Comparison of ENCODE assay signal across 18 cellular contexts in genomic region chr9:96491880-96492525, GRCh38. TPM values are rescaled to one million over a fixed set of nuclear protein-coding genes. Genes with fewer than 3 reads are reported as not detected.
A peak's percentile ranks its signal among the peaks of the same experiment; 100 is the strongest.
DNase-seq lines count a peak whose midpoint lies in the region; ATAC-seq, FAIRE-seq and TF ChIP-seq lines count a peak whose summit lies in the region.
"Had no signal": no experiment of that assay in that cellular context is flagged by ENCODE, and none has a peak within 500 bp of the region (broad histone marks: within the 10 kb centered on the region; RNA-seq: fewer than 3 reads in every experiment).

No MANE protein-coding gene starts in this region.

- peak overlapping the region; percentile 48 for H3K27ac ChIP-seq in caudate nucleus (ENCODE audit: low read depth, low read length)
- H3K27ac ChIP-seq in HepG2 (ENCODE audit: extremely low read length, insufficient read depth, low read length): peak overlapping the region; percentile 98

- POLR2A ChIA-PET in HepG2 (lab: Yijun Ruan, JAX): interaction anchor here (0.7 to 4.3 kb wide), 15 partner anchors 11 to 163 kb away, joined by 3 to 27 read pairs (median 4); partner anchors contain the start of genes HABP4 and PRXL2C

- H3K27me3 Mint-ChIP-seq in type B pancreatic cell: no peaks in the 10 kb centered on the region

- 0 out of 2 replicates have a peak, but pooled peaks have one; percentile 37 for TF ChIP-seq RAD21 in HepG2 (CRISPR knock-in tag; IDR thresholded peaks at IDR 0.05)

- H3K4me3 Mint-ChIP-seq in type B pancreatic cell: no peak overlapping the region

- TF ChIP-seq CTCF in HepG2 (CRISPR knock-in tag; IDR thresholded peaks at IDR 0.05) (0 out of 2 replicates have a peak, but pooled peaks have one; percentile 2), type B pancreatic cell (conservative IDR thresholded peaks at IDR 0.05) (no peak)

- peak overlapping the region; percentile 82 for H3K9ac ChIP-seq in HepG2 (ENCODE audit: insufficient read depth, low read depth, low read length)

- no peaks in the 10 kb centered on the region for H3K9me3 Mint-ChIP-seq in activated naive CD4-positive, alpha-beta T cell treated with anti-CD3 and anti-CD28 coated beads, Interleukin-2, amount 50 U/mL, for 72 hours
- H3K9me3 Mint-ChIP-seq in type B pancreatic cell: no peaks in the 10 kb centered on the region

- CTCF ChIA-PET in HepG2 (lab: Yijun Ruan, JAX; ENCODE audit: low intra/inter-chr PET ratio, low total read pairs): no interaction called here

- in situ Hi-C loops in HepG2 (cut with HindIII; ENCODE audit: extremely low pct_ligation_motif_present, low pct_unique_long_range_greater_than_20kb): no loop called here

- peaks cover 3% of the 10 kb centered on the region for H3K4me1 Mint-ChIP-seq in type B pancreatic cell (ENCODE audit: unreplicated experiment)

- H2AFZ ChIP-seq in HepG2 (ENCODE audit: low read length): no peak overlapping the region

- BruUV-seq in HepG2 (replicated peaks; lab: Mats Ljungman, UMichigan): no TSS peak

- 10% methylated on average over 15 of the region's 17 CpGs for WGBS in HepG2 (ENCODE audit: low lambda C conversion rate)

- H3K27me3 ChIP-seq in HepG2 (ENCODE audit: control insufficient read depth in 1 of 2, insufficient read depth in 2 of 2, low read length in 2 of 2): no peaks in the 10 kb centered on the region
- H3K27me3 ChIP-seq: tibial nerve had no signal

- no peak for ATAC-seq in activated naive CD4-positive, alpha-beta T cell treated with anti-CD3 and anti-CD28 coated beads, Interleukin-2, amount 50 U/mL, for 72 hours
- ATAC-seq in HepG2 (peak; percentile 10), GM21528 (IDR thresholded peaks at IDR 0.05; ENCODE audit: low FRiP score, unreplicated experiment) (no peak)

- peaks cover 12% of the 10 kb centered on the region in 2 donors for H3K36me3 Mint-ChIP-seq in activated naive CD4-positive, alpha-beta T cell treated with anti-CD3 and anti-CD28 coated beads, Interleukin-2, amount 50 U/mL, for 72 hours
- peaks cover 17% of the 10 kb centered on the region for H3K36me3 Mint-ChIP-seq in type B pancreatic cell

- no peak for DNase-seq in activated naive CD4-positive, alpha-beta T cell treated with anti-CD3 and anti-CD28 coated beads, Interleukin-2, amount 50 U/mL, for 72 hours (ENCODE audit: low spot score in 2 of 2)
- DNase-seq in activated naive CD4-positive, alpha-beta T cell treated with Interleukin-2 at 50 U/mL for 16 hours: no peak
- no peak for DNase-seq in caudate nucleus (lab: John Stamatoyannopoulos, UW)
- DNase-seq in HepG2 (ENCODE audit: low spot score): no peak
- DNase-seq in type B pancreatic cell (ENCODE audit: extremely low spot score, unreplicated experiment): no peak
- no peak for DNase-seq in NCI-H69 (lab: John Stamatoyannopoulos, UW)
- no peak for DNase-seq in NCI-H1930 (lab: John Stamatoyannopoulos, UW)
- DNase-seq: activated CD8-positive, alpha-beta memory T cell treated with anti-CD3 and anti-CD28 coated beads, Interleukin-2, amount 50 U/mL, for 4 hours; amygdala; dermis blood vessel endothelial cell; DMS 273 treated with DMSO at 0.1 percent for 48 hours; hypothalamus; NCI-H1694 treated with DMSO at 0.1 percent for 48 hours; NCI-H524 had no signal

- no peak for FAIRE-seq in HepG2 (lab: Jason Lieb, UNC)
- FAIRE-seq: GM18507, GM19239 had no signal

- H3K4me3 ChIP-seq in HepG2 (replicated peaks in 1 of 3; ENCODE audit: insufficient read depth in 1 of 3, low read depth in 2 of 3, low read length in 3 of 3): peak overlapping the region; percentile 5 to 60 (median 36); a peak in 5 of 6 replicates
- H3K4me3 ChIP-seq: tibial nerve had no signal

- intact Hi-C loops in HepG2 (cut with micrococcal nuclease; ENCODE audit: unreplicated experiment): loop anchor here (1.0 to 5.0 kb wide), 4 partner anchors 41 to 160 kb away; partner anchors contain the start of gene HABP4

- TF ChIP-seq EP300 in HepG2 (IDR thresholded peaks at IDR 0.05; ENCODE audit: low read depth in 2 of 2, low read length in 2 of 2) (no peak), HepG2 (CRISPR knock-in tag; IDR thresholded peaks at IDR 0.05; ENCODE audit: borderline replicate concordance) (no peak)

- peaks cover 10 to 25% of the 10 kb centered on the region in 2 experiments for H3K36me3 ChIP-seq in HepG2 (replicated peaks in 1 of 2; ENCODE audit: control insufficient read depth in 1 of 2, insufficient read depth in 2 of 2, low read length in 2 of 2)

- no peaks in the 10 kb centered on the region for H3K9me3 ChIP-seq in HepG2 (ENCODE audit: low read length)
- H3K9me3 ChIP-seq: tibial nerve had no signal

- H3K4me1 ChIP-seq in HepG2 (ENCODE audit: insufficient read depth, low read length): peaks cover 76% of the 10 kb centered on the region

- peak overlapping the region; percentile 68 to 96 for H3K27ac Mint-ChIP-seq in activated naive CD4-positive, alpha-beta T cell treated with anti-CD3 and anti-CD28 coated beads, Interleukin-2, amount 50 U/mL, for 72 hours
- peak overlapping the region; percentile 65 for H3K27ac Mint-ChIP-seq in type B pancreatic cell

- H4K20me1 ChIP-seq in HepG2 (ENCODE audit: insufficient read depth, low read length): no peaks in the 10 kb centered on the region

- TF ChIP-seq POLR2A in HepG2 (IDR thresholded peaks at IDR 0.05; ENCODE audit: insufficient read depth in 1 of 2, low read depth in 2 of 2, low read length in 2 of 2): no peak

- H3K4me2 ChIP-seq in HepG2 (ENCODE audit: low read depth, low read length): peak overlapping the region; percentile 84

- no peaks in the 10 kb centered on the region for H3K79me2 ChIP-seq in HepG2 (ENCODE audit: insufficient read depth, low read length)

TF ChIP-seq in HepG2, 621 proteins besides CTCF, POLR2A, EP300 and RAD21 (continues in another document):
- TF ChIP-seq ZNF251 (CRISPR knock-in tag; IDR thresholded peaks at IDR 0.05): no peak
- peak; percentile 47; the same call in 1 of the 2 replicates for TF ChIP-seq ZFY (CRISPR knock-in tag; IDR thresholded peaks at IDR 0.05)
- TF ChIP-seq ZNF260 (CRISPR knock-in tag; IDR thresholded peaks at IDR 0.05; ENCODE audit: borderline replicate concordance, low read depth): no peak
- no peak for TF ChIP-seq LCORL (IDR thresholded peaks at IDR 0.05)
- peak; percentile 74; the same call in 1 of the 2 replicates for TF ChIP-seq LCORL (CRISPR knock-in tag; IDR thresholded peaks at IDR 0.05)
- 0 out of 2 replicates have a peak, but pooled peaks have one; percentile 12 for TF ChIP-seq ZNF460 (CRISPR knock-in tag; IDR thresholded peaks at IDR 0.05; ENCODE audit: borderline replicate concordance)
- no peak for TF ChIP-seq ASH2L (IDR thresholded peaks at IDR 0.05; ENCODE audit: insufficient read length, low read depth, low read length)
- peak; percentile 54 for TF ChIP-seq AGO2 (optimal IDR thresholded peaks at IDR 0.05; ENCODE audit: low read depth, low read length)
- TF ChIP-seq TAF1 (CRISPR knock-in tag; IDR thresholded peaks at IDR 0.05): no peak
- no peak for TF ChIP-seq ZNF292 (CRISPR knock-in tag; IDR thresholded peaks at IDR 0.05; ENCODE audit: borderline replicate concordance, low read depth)
- TF ChIP-seq HNRNPL (IDR thresholded peaks at IDR 0.05; ENCODE audit: low read depth, low read length): peak; percentile 92
- no peak for TF ChIP-seq ZNF652 (CRISPR knock-in tag; IDR thresholded peaks at IDR 0.05; ENCODE audit: borderline replicate concordance, low read depth)
- peak; percentile 73; the same call in 1 of the 2 replicates for TF ChIP-seq ARID2 (CRISPR knock-in tag; IDR thresholded peaks at IDR 0.05; ENCODE audit: borderline replicate concordance)
- no peak for TF ChIP-seq YEATS4 (CRISPR knock-in tag; IDR thresholded peaks at IDR 0.05; ENCODE audit: borderline replicate concordance)
- TF ChIP-seq NFKB2 (CRISPR knock-in tag; IDR thresholded peaks at IDR 0.05; ENCODE audit: borderline replicate concordance): 0 out of 2 replicates have a peak, but pooled peaks have one; percentile 35
- TF ChIP-seq HNRNPUL1 (IDR thresholded peaks at IDR 0.05; ENCODE audit: low read depth, low read length): no peak
- peak; percentile 53; the same call in 1 of the 2 replicates for TF ChIP-seq ZNF724P (CRISPR knock-in tag; IDR thresholded peaks at IDR 0.05; ENCODE audit: borderline replicate concordance)
- peak; percentile 59; the same call in 1 of the 2 replicates for TF ChIP-seq ZBTB38 (CRISPR knock-in tag; IDR thresholded peaks at IDR 0.05)
- peak; percentile 42; the same call in 1 of the 2 replicates for TF ChIP-seq SSRP1 (CRISPR knock-in tag; IDR thresholded peaks at IDR 0.05)
- no peak for TF ChIP-seq ZNF17 (CRISPR knock-in tag; IDR thresholded peaks at IDR 0.05)
- TF ChIP-seq MEIS2 (CRISPR knock-in tag; IDR thresholded peaks at IDR 0.05): 0 out of 2 replicates have a peak, but pooled peaks have one; percentile 22

RNA-seq across cellular contexts. Expression of gene HABP4, which starts 42.0 kb away (rescaled TPM):
- 10 to 100 TPM in 1 of 2 donors, 1 to 10 TPM in 1; 6.4 to 15.7 TPM for total RNA-seq in activated naive CD4-positive, alpha-beta T cell treated with anti-CD3 and anti-CD28 coated beads, Interleukin-2, amount 50 U/mL, for 72 hours
- total RNA-seq in HepG2 (2016; rRNA removed; fragmentation: Illumina TruSeq; extraction: Trizol) (14.3 and 16.9 TPM in 2 replicates), type B pancreatic cell (ENCODE audit: low replicate concordance) (10.1 and 19.4 TPM in 2 replicates)
- total RNA-seq in HepG2 (2016; cell fraction: cytosol; rRNA removed; fragmentation: Illumina TruSeq; extraction: Trizol; ENCODE audit: low read depth): 18.4 and 20.8 TPM in 2 replicates
- 15.7 TPM in 2 replicates for total RNA-seq in HepG2 (2016; cell fraction: insoluble cytoplasmic fraction; rRNA removed; fragmentation: Illumina TruSeq; extraction: Trizol)
- 19.9 and 20.6 TPM in 2 replicates for total RNA-seq in HepG2 (2016; cell fraction: membrane; rRNA removed; fragmentation: Illumina TruSeq; extraction: Trizol)
- 7.3 and 8.2 TPM in 2 replicates for total RNA-seq in HepG2 (2016; cell fraction: nucleus; rRNA removed; fragmentation: Illumina TruSeq; extraction: Trizol)
- polyA plus RNA-seq in HepG2 (2011; rRNA removed): 21.7 and 26.6 TPM in 2 replicates
- 20.8 and 23.4 TPM in 2 replicates for polyA plus RNA-seq in HepG2 (2011; cell fraction: cytosol; rRNA removed)
- 12.7 and 13.6 TPM in 2 replicates for polyA plus RNA-seq in HepG2 (2011; cell fraction: nucleus; rRNA removed)
- 42.1 and 46.6 TPM in 2 replicates for polyA plus RNA-seq in HepG2 (2012)
- 13.3 and 14.9 TPM in 2 replicates for polyA plus RNA-seq in HepG2 (2016; cell fraction: cytosol; fragmentation: Illumina TruSeq; extraction: Trizol; ENCODE audit: low read depth)
- 23.9 and 25.8 TPM in 2 replicates for polyA plus RNA-seq in HepG2 (2016; cell fraction: insoluble cytoplasmic fraction; fragmentation: Illumina TruSeq; extraction: Trizol; ENCODE audit: low read depth)
- 20.6 and 21.6 TPM in 2 replicates for polyA plus RNA-seq in HepG2 (2016; cell fraction: membrane; fragmentation: Illumina TruSeq; extraction: Trizol; ENCODE audit: low read depth)
- polyA plus RNA-seq in HepG2 (2016; cell fraction: nucleus; fragmentation: Illumina TruSeq; extraction: Trizol; ENCODE audit: insufficient read depth, low read depth): 23.5 and 25.3 TPM in 2 replicates
- polyA minus RNA-seq in HepG2 (2011; rRNA and poly(A)+ RNA removed; ENCODE audit: low replicate concordance): 1.4 and 6.0 TPM in 2 replicates
- polyA minus RNA-seq in HepG2 (2011; cell fraction: cytosol; rRNA and poly(A)+ RNA removed): 9.7 and 10.0 TPM in 2 replicates
- polyA minus RNA-seq in HepG2 (2011; cell fraction: nucleus; rRNA and poly(A)+ RNA removed): 10.3 and 10.7 TPM in 2 replicates
